8 cellular contexts compared by ENCODE assay signal in genomic region chr1:2300004-2300771, GRCh38.
DNase-seq lines count a peak whose midpoint lies in the region; ATAC-seq lines count a peak whose summit lies in the region.

No MANE protein-coding gene starts in this region.

- peak overlapping the region; percentile 79 for H3K4me3 Mint-ChIP-seq in activated CD4-positive, alpha-beta T cell treated with anti-CD3 and anti-CD28 coated beads for 36 hours

- H3K36me3 Mint-ChIP-seq in activated CD4-positive, alpha-beta T cell treated with anti-CD3 and anti-CD28 coated beads for 36 hours (ENCODE audit: low read depth), result peaks cover 21% of the 10 kb centered on the region

- CTCF ChIA-PET in activated CD4-positive, alpha-beta T cell treated with anti-CD3 and anti-CD28 coated beads for 36 hours (lab: Charles Lee), result interaction anchor here (0.8 to 1.4 kb wide), 5 partner anchors 12 to 105 kb away, joined by 3 to 6 read pairs (median 3); partner anchors contain the start of gene FAAP20

- no peaks in the 10 kb centered on the region for H3K27me3 Mint-ChIP-seq in activated CD4-positive, alpha-beta T cell treated with anti-CD3 and anti-CD28 coated beads for 36 hours

- peak overlapping the region; percentile 95 for H3K27ac Mint-ChIP-seq in activated CD4-positive, alpha-beta T cell treated with anti-CD3 and anti-CD28 coated beads for 36 hours

- DNase-seq in activated CD4-positive, alpha-beta T cell treated with anti-CD3 and anti-CD28 coated beads for 36 hours, result peak; percentile 92
- peak; percentile 54 for DNase-seq in effector CD8-positive, alpha-beta T cell (lab: John Stamatoyannopoulos, UW)
- DNase-seq in stimulated activated CD4-positive, alpha-beta T cell treated with anti-CD3 and anti-CD28 coated beads, Interleukin-12 subunit alpha, Interleukin-12 subunit beta, amount 100 ng/mL, for 48 hours (ENCODE audit: low read depth in 2 of 3, low spot score in 1 of 3), result peak; percentile 70 to 77 (median 73)
- no peak for DNase-seq in NCI-H1436 (lab: John Stamatoyannopoulos, UW)
- no peak for DNase-seq in NCI-H510A (lab: John Stamatoyannopoulos, UW)
- no peak for DNase-seq in hypothalamus (lab: John Stamatoyannopoulos, UW)

- peak; percentile 84 for ATAC-seq in GM19043 (IDR thresholded peaks at IDR 0.05; ENCODE audit: low read depth, unreplicated experiment)
- peak; percentile 76 for ATAC-seq in HG03103 (IDR thresholded peaks at IDR 0.05; ENCODE audit: low read depth, unreplicated experiment)
- peak; percentile 81 for ATAC-seq in activated CD4-positive, alpha-beta T cell treated with anti-CD3 and anti-CD28 coated beads for 36 hours

- H3K4me1 Mint-ChIP-seq in activated CD4-positive, alpha-beta T cell treated with anti-CD3 and anti-CD28 coated beads for 36 hours, result peaks cover 67% of the 10 kb centered on the region

- POLR2A ChIA-PET in activated CD4-positive, alpha-beta T cell treated with anti-CD3 and anti-CD28 coated beads for 36 hours (lab: Charles Lee), result interaction anchor here (0.6 to 2.7 kb wide), 6 partner anchors 9 to 71 kb away, joined by 3 to 19 read pairs (median 4); no protein-coding TSS in a partner anchor

- intact Hi-C loops in activated CD4-positive, alpha-beta T cell treated with anti-CD3 and anti-CD28 coated beads for 36 hours (cut with DNase I, micrococcal nuclease), result loop anchor here (1.0 to 5.0 kb wide), 9 partner anchors 10 to 247 kb away; partner anchors contain the start of genes MORN1 (in 1 of the 2) and RER1 (in 1 of the 2)

- no peaks in the 10 kb centered on the region for H3K9me3 Mint-ChIP-seq in activated CD4-positive, alpha-beta T cell treated with anti-CD3 and anti-CD28 coated beads for 36 hours (ENCODE audit: low read depth)

Comparison
In these comparisons a context has a peak if more than half of its experiments do, and no peak if none do; other contexts are left out.
1. DNase-seq: peak in activated CD4-positive, alpha-beta T cell treated with anti-CD3 and anti-CD28 coated beads for 36 hours (single experiment), effector CD8-positive, alpha-beta T cell (single experiment) and stimulated activated CD4-positive, alpha-beta T cell treated with anti-CD3 and anti-CD28 coated beads, Interleukin-12 subunit alpha, Interleukin-12 subunit beta, amount 100 ng/mL, for 48 hours (3 of 3); none in NCI-H1436 (single experiment), NCI-H510A (single experiment) and hypothalamus (0 of 51).
2. Peak in every context shown above with its lines, with median percentiles within 50 percentile points of each other: ATAC-seq.